13 cellular contexts compared by ENCODE assay signal in the genomic region with DNA sequence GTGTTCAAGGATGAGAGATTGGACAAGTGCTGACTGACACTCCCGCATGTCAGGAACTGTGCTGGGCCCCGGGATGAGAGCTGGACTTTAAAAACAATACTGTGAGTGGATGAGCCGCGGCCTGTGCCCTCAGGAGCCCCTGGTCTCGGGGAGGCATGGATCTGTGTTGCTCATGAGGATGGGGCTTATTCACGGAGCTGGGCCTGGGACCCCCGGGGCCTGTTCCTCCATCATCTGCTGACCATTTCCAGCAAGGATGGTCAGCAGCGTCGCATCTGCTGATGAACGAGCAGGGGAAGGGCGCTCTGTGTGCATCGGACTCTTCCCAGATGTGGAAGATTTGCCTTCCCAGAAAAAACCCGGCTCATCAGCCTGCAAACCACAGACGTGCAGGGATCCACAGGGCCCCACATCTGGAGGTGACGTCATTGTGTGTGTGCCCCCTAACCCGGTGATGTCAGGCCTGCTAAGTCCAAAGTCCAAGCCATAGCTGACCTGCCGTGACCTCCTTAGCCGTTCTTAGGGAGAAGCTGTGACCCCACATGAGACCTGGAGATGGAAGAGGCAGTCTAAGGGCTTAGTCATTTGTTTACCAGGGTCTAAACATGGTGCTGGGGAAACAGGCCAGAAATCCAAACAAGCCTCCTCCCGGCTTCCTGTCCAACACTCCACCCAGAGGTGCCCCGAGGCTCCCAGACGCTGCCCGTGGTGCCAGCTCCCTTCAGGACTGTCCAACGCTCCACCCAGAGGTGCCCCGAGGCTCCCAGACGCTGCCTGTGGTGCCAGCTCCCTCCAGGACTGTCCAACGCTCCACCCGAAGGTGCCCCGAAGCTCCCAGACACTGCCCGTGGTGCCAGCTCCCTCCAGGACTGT.
DNase-seq lines count a peak whose midpoint lies in the region; ATAC-seq, FAIRE-seq and TF ChIP-seq lines count a peak whose summit lies in the region.
"Had no signal": no experiment of that assay in that cellular context is flagged by ENCODE, and none has a peak within 500 bp of the region (broad histone marks: within the 10 kb centered on the region; RNA-seq: fewer than 3 reads in every experiment).

No MANE protein-coding gene starts in this region.

- no peak overlapping the region for H3K4me3 ChIP-seq in heart right ventricle
- no peak overlapping the region for H3K4me3 ChIP-seq in right cardiac atrium (ENCODE audit: low read length)
- no peak overlapping the region for H3K4me3 ChIP-seq in coronary artery
- H3K4me3 ChIP-seq in brain microvascular endothelial cell (ENCODE audit: low read depth, low read length) = no peak overlapping the region
- H3K4me3 ChIP-seq: testis had no signal

- intact Hi-C loops in heart right ventricle (cut with DNase I) = no loop called here
- intact Hi-C loops in right cardiac atrium (cut with DNase I) = loop anchor here in 1 of 4 donors (5.0 kb wide), 1 partner anchor 147 kb away; no protein-coding TSS in a partner anchor

- H3K27me3 ChIP-seq in heart right ventricle (peaks cover 0 to 7% (median 0%) of the 10 kb centered on the region in 7 donors), right cardiac atrium (ENCODE audit: control insufficient read depth, insufficient read depth) (no peaks in the 10 kb centered on the region), brain microvascular endothelial cell (replicated peaks) (no peaks in the 10 kb centered on the region)
- H3K27me3 ChIP-seq: testis had no signal

- peaks cover 4 to 46% (median 24%) of the 10 kb centered on the region in 9 donors for H3K4me1 ChIP-seq in heart right ventricle
- no peaks in the 10 kb centered on the region for H3K4me1 ChIP-seq in right cardiac atrium (ENCODE audit: control insufficient read depth, insufficient read depth, low read length)
- H3K4me1 ChIP-seq: testis had no signal

- ATAC-seq in heart right ventricle (no peak), right cardiac atrium (no peak)

- H3K36me3 ChIP-seq in heart right ventricle = no peaks in the 10 kb centered on the region
- H3K36me3 ChIP-seq in brain microvascular endothelial cell (replicated peaks) = no peaks in the 10 kb centered on the region
- H3K36me3 ChIP-seq: neutrophil had no signal

- TF ChIP-seq CTCF in heart right ventricle (IDR thresholded peaks at IDR 0.05) (no peak), coronary artery (IDR thresholded peaks at IDR 0.05) (no peak), brain microvascular endothelial cell (IDR thresholded peaks at IDR 0.05; ENCODE audit: low read depth, low read length, missing control alignments) (no peak)

- H3K27ac ChIP-seq in heart right ventricle (peak overlapping the region in 6 of 10 donors; percentile 34 to 75 (median 54)), right cardiac atrium (ENCODE audit: low read length) (no peak overlapping the region), coronary artery (peak overlapping the region in 1 of 2 donors; percentile 40), brain microvascular endothelial cell (no peak overlapping the region)
- H3K27ac ChIP-seq: neutrophil, testis had no signal

- H3K9me3 ChIP-seq in heart right ventricle (no peaks in the 10 kb centered on the region), right cardiac atrium (ENCODE audit: control insufficient read depth, low read length) (no peaks in the 10 kb centered on the region)
- H3K9me3 ChIP-seq: neutrophil, testis had no signal

- WGBS in heart right ventricle, 2 donors = 81 to 88% methylated on average over 29 of the region's 29 CpGs
- WGBS in right cardiac atrium = 79% methylated on average over 29 of the region's 29 CpGs

- in situ Hi-C loops in brain microvascular endothelial cell (cut with HindIII; ENCODE audit: low pct_ligation_motif_present, low sequenced_read_pairs) = no loop called here

- DNase-seq in heart right ventricle (peak in 1 of 2 donors; percentile 41), right cardiac atrium (no peak), coronary artery (ENCODE audit: low spot score) (peak; percentile 72), mesenteric fat pad (ENCODE audit: low spot score) (peak; percentile 62), brain microvascular endothelial cell (no peak), NCI-H1436 treated with DMSO at 0.1 percent for 48 hours (lab: John Stamatoyannopoulos, UW) (no peak), frontal cortex (ENCODE audit: low spot score in 2 of 2) (no peak), medulla oblongata (ENCODE audit: extremely low spot score) (no peak)
- DNase-seq: DMS153, NCI-H187, small intestine, testis had no signal

- FAIRE-seq in frontal cortex (lab: Jason Lieb, UNC) = no peak
- FAIRE-seq: small intestine had no signal

Comparison
In these comparisons a context has a peak if more than half of its experiments do, and no peak if none do; other contexts are left out.
1. H3K27ac ChIP-seq: peak in heart right ventricle (6 of 10); none in right cardiac atrium (single experiment) and brain microvascular endothelial cell (single experiment).
2. DNase-seq: peak in coronary artery (single experiment) and mesenteric fat pad (single experiment); none in right cardiac atrium (0 of 3), brain microvascular endothelial cell (single experiment), NCI-H1436 treated with DMSO at 0.1 percent for 48 hours (single experiment), frontal cortex (0 of 2) and medulla oblongata (single experiment).